8 cellular contexts compared by ENCODE assay signal in the genomic region with DNA sequence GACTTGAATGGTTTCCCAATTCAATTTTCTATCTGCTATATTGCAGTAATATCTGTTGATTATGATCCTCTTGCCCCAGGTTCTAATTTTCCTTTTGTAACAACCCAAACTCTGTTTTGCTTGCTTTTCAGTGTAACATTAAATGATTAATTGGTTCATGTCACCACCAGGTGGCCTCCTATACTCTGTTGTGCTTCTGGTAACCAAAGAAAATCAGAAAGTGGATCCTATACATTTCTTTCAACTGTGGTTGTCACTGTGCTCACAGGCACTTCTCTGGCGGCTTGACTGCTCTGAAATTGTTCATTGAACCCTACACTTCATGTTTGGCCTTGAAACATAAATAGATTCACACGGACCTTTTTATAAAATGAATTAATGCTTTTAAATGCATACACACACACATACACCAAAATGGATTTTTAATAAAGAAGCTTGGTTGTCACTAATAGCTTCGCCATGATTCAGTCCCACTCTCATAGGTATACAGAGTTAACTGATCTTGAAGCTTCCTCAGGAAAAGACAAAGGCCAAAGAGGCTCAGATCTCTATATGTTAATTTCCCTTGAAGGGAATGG.
DNase-seq lines count a peak whose midpoint lies in the region; ATAC-seq lines count a peak whose summit lies in the region.

No MANE protein-coding gene starts in this region.

- DNase-seq in NCI-H146 (lab: John Stamatoyannopoulos, UW), result peak; percentile 53
- no peak for DNase-seq in NCI-H146 treated with DMSO at 0.1 percent for 48 hours (lab: John Stamatoyannopoulos, UW; ENCODE audit: unreplicated experiment)
- peak; percentile 17 for DNase-seq in NCI-H510A (lab: John Stamatoyannopoulos, UW)
- peak; percentile 59 to 76 for DNase-seq in T47D (ENCODE audit: low read depth in 1 of 2, low spot score in 1 of 2)
- peak; percentile 83 for DNase-seq in left kidney (ENCODE audit: low read depth, low spot score)
- DNase-seq in activated CD4-positive, CD25-positive, alpha-beta regulatory T cell treated with anti-CD3 and anti-CD28 coated beads, Interleukin-2, amount 50 U/mL, for 72 hours, result no peak

- in situ Hi-C loops in T47D (cut with HindIII; ENCODE audit: low pct_unique_long_range_greater_than_20kb, low sequenced_read_pairs), result no loop called here

- ATAC-seq in HG02973 (IDR thresholded peaks at IDR 0.05; ENCODE audit: unreplicated experiment) (peak; percentile 68), GM21360 (IDR thresholded peaks at IDR 0.05; ENCODE audit: unreplicated experiment) (no peak)

Comparison
In these comparisons a context has a peak if more than half of its experiments do, and no peak if none do; other contexts are left out.
1. DNase-seq: peak in NCI-H146 (single experiment), NCI-H510A (single experiment), T47D (2 of 2) and left kidney (single experiment); none in NCI-H146 treated with DMSO at 0.1 percent for 48 hours (single experiment) and activated CD4-positive, CD25-positive, alpha-beta regulatory T cell treated with anti-CD3 and anti-CD28 coated beads, Interleukin-2, amount 50 U/mL, for 72 hours (single experiment).